Comparison of ENCODE assay signal across 8 cellular contexts in genomic region chr14:64720190-64720589, GRCh38. TPM values are rescaled to one million over a fixed set of nuclear protein-coding genes. Genes with fewer than 3 reads are reported as not detected.
A peak's percentile ranks its signal among the peaks of the same experiment; 100 is the strongest.
DNase-seq lines count a peak whose midpoint lies in the region; ATAC-seq and TF ChIP-seq lines count a peak whose summit lies in the region.

No MANE protein-coding gene starts in this region.

- H3K4me3 ChIP-seq in Caco-2 (ENCODE audit: low read depth, low read length): no peak overlapping the region

- no peak for TF ChIP-seq CTCF in Caco-2 (IDR thresholded peaks at IDR 0.05; ENCODE audit: insufficient read depth in 1 of 2, low read depth in 1 of 2, low read length in 1 of 2, severe bottlenecking in 1 of 2, unreplicated experiment in 1 of 2)
- TF ChIP-seq CTCF in omental fat pad (IDR thresholded peaks at IDR 0.05): no peak

- peaks cover 61% of the 10 kb centered on the region for H3K36me3 Mint-ChIP-seq in Caco-2 (ENCODE audit: insufficient read depth, unreplicated experiment)
- H3K36me3 Mint-ChIP-seq in effector memory CD8-positive, alpha-beta T cell (ENCODE audit: insufficient read depth): peaks cover 18% of the 10 kb centered on the region

- no peaks in the 10 kb centered on the region for H3K9me3 Mint-ChIP-seq in Caco-2 (ENCODE audit: unreplicated experiment)
- no peaks in the 10 kb centered on the region for H3K9me3 Mint-ChIP-seq in effector memory CD8-positive, alpha-beta T cell

- BruUV-seq in Caco-2 (replicated peaks; lab: Mats Ljungman, UMichigan): no TSS peak

- DNase-seq in Caco-2: no peak
- peak; percentile 75 for DNase-seq in NCI-H2196 (lab: John Stamatoyannopoulos, UW; ENCODE audit: unreplicated experiment)
- no peak for DNase-seq in effector memory CD8-positive, alpha-beta T cell
- DNase-seq in omental fat pad (ENCODE audit: low spot score): no peak
- DNase-seq in stimulated activated naive CD8-positive, alpha-beta T cell treated with anti-CD3 and anti-CD28 coated beads, Interleukin-15, Interleukin-2, amounts not matched to agents 100 U/mL and 50 U/mL, for 24 hours: no peak
- DNase-seq in cerebellum (ENCODE audit: low spot score): no peak
- DNase-seq in NCI-H526 (lab: John Stamatoyannopoulos, UW): no peak

- H3K4me1 Mint-ChIP-seq in Caco-2 (ENCODE audit: low read depth, unreplicated experiment): peaks cover 71% of the 10 kb centered on the region
- peaks cover 79 to 84% of the 10 kb centered on the region in 2 donors for H3K4me1 Mint-ChIP-seq in effector memory CD8-positive, alpha-beta T cell (ENCODE audit: low read depth in 2 of 2)

- CTCF ChIA-PET in Caco-2 (lab: Charles Lee): no interaction called here

- H3K36me3 ChIP-seq in Caco-2 (ENCODE audit: control insufficient read depth, insufficient read depth, low read length): no peaks in the 10 kb centered on the region; the same call in none of the 2 replicates

- no peaks in the 10 kb centered on the region for H3K9me3 ChIP-seq in Caco-2

- ATAC-seq in effector memory CD8-positive, alpha-beta T cell (replicated peaks): no peak
- ATAC-seq in omental fat pad (ENCODE audit: low FRiP score): peak; percentile 62
- ATAC-seq in stimulated activated naive CD8-positive, alpha-beta T cell treated with anti-CD3 and anti-CD28 coated beads, Interleukin-15, Interleukin-2, amounts not matched to agents 100 U/mL and 50 U/mL, for 24 hours: no peak
- ATAC-seq in HG03565 (IDR thresholded peaks at IDR 0.05; ENCODE audit: unreplicated experiment): no peak

- peaks cover 92% of the 10 kb centered on the region for H3K4me1 ChIP-seq in Caco-2

- intact Hi-C loops in Caco-2 (cut with micrococcal nuclease; ENCODE audit: unreplicated experiment): no loop called here

- H3K27ac Mint-ChIP-seq in Caco-2 (ENCODE audit: unreplicated experiment): peak overlapping the region; percentile 50
- peak overlapping the region; percentile 96 to 97 for H3K27ac Mint-ChIP-seq in effector memory CD8-positive, alpha-beta T cell

- POLR2A ChIA-PET in Caco-2 (lab: Charles Lee): no interaction called here

- no peak overlapping the region for H3K4me3 Mint-ChIP-seq in Caco-2 (ENCODE audit: unreplicated experiment)
- H3K4me3 Mint-ChIP-seq in effector memory CD8-positive, alpha-beta T cell: peak overlapping the region; percentile 18 to 81

- H3K27me3 Mint-ChIP-seq in Caco-2 (ENCODE audit: insufficient read depth, unreplicated experiment): no peaks in the 10 kb centered on the region
- H3K27me3 Mint-ChIP-seq in effector memory CD8-positive, alpha-beta T cell: no peaks in the 10 kb centered on the region

- no peaks in the 10 kb centered on the region for H3K27me3 ChIP-seq in Caco-2 (replicated peaks; ENCODE audit: control insufficient read depth, insufficient read depth, low read length)

RNA-seq across cellular contexts. Expression of gene PLEKHG3, which starts 16.0 kb away (rescaled TPM):
- total RNA-seq in Caco-2 (2022): 85.9 and 90.8 TPM in 2 replicates
- 10 to 100 TPM; 29.6 to 45.9 (median 37.5) TPM for total RNA-seq in omental fat pad
- total RNA-seq in cerebellum: 5.9 TPM
